ENCODE assay signal across 8 cellular contexts in the genomic region with DNA sequence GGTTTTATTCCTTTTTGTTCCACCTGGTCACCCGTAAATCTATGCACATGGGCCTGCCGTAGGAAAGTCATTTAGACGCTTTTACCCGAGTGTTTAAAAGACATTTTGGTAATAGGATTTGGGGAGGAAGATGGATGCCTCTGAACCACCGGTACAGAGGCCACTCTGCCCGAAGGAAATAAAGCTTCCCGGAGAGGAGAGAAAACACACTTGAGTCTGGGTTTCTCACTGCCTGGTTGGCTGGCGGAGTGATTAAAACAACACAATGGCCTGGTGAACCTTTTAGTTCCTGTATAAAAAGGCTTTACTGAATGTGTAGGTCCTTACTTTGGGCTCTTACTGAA. TPM values are rescaled to one million over a fixed set of nuclear protein-coding genes. Genes with fewer than 3 reads are reported as not detected.
DNase-seq lines count a peak whose midpoint lies in the region; ATAC-seq and TF ChIP-seq lines count a peak whose summit lies in the region.

No MANE protein-coding gene starts in this region.

- no peaks in the 10 kb centered on the region for H3K36me3 Mint-ChIP-seq in activated T-cell treated with anti-CD3 and anti-CD28 coated beads, Interleukin-2, amount 50 U/mL, for 4 hours (ENCODE audit: insufficient read depth)

- peak overlapping the region; percentile 95 for H3K4me3 Mint-ChIP-seq in activated T-cell treated with anti-CD3 and anti-CD28 coated beads, Interleukin-2, amount 50 U/mL, for 4 hours

- TF ChIP-seq POLR2A in sigmoid colon (IDR thresholded peaks at IDR 0.05), result no peak

- H3K27me3 ChIP-seq in heart right ventricle, result no peaks in the 10 kb centered on the region
- no peaks in the 10 kb centered on the region for H3K27me3 ChIP-seq in sigmoid colon

- H3K27ac ChIP-seq in heart right ventricle (peak overlapping the region; percentile 75 to 95 (median 92)), sigmoid colon (peak overlapping the region; percentile 86 to 96 (median 91))

- H3K4me1 ChIP-seq in heart right ventricle (peaks cover 0 to 21% (median 14%) of the 10 kb centered on the region in 9 donors), sigmoid colon (peaks cover 0 to 16% (median 9%) of the 10 kb centered on the region in 4 donors)

- H3K36me3 ChIP-seq in heart right ventricle (no peaks in the 10 kb centered on the region), sigmoid colon (no peaks in the 10 kb centered on the region)

- WGBS in heart right ventricle, 2 donors, result 6 to 7% methylated on average over 8 of the region's 8 CpGs
- 3 to 6% methylated on average over 8 of the region's 8 CpGs for WGBS in sigmoid colon, 2 donors

- no peaks in the 10 kb centered on the region for H3K9me3 ChIP-seq in heart right ventricle
- H3K9me3 ChIP-seq in sigmoid colon, result no peaks in the 10 kb centered on the region

- TF ChIP-seq EP300 in sigmoid colon (IDR thresholded peaks at IDR 0.05), result no peak

- TF ChIP-seq CTCF in heart right ventricle (IDR thresholded peaks at IDR 0.05), result no peak
- no peak for TF ChIP-seq CTCF in sigmoid colon (IDR thresholded peaks at IDR 0.05)

- H3K9me3 Mint-ChIP-seq in activated T-cell treated with anti-CD3 and anti-CD28 coated beads, Interleukin-2, amount 50 U/mL, for 4 hours, result no peaks in the 10 kb centered on the region

- no peaks in the 10 kb centered on the region for H3K27me3 Mint-ChIP-seq in activated T-cell treated with anti-CD3 and anti-CD28 coated beads, Interleukin-2, amount 50 U/mL, for 4 hours (ENCODE audit: low read depth)

- H3K4me1 Mint-ChIP-seq in activated T-cell treated with anti-CD3 and anti-CD28 coated beads, Interleukin-2, amount 50 U/mL, for 4 hours (ENCODE audit: low read depth), result peaks cover 14% of the 10 kb centered on the region

- peak; percentile 2 for DNase-seq in COR-L47 (lab: John Stamatoyannopoulos, UW)
- peak; percentile 19 for DNase-seq in NCI-H128 (lab: John Stamatoyannopoulos, UW; ENCODE audit: unreplicated experiment)
- DNase-seq in activated T-cell treated with anti-CD3 and anti-CD28 coated beads, Interleukin-2, amount 50 U/mL, for 4 hours, result peak; percentile 5
- DNase-seq in heart right ventricle, result peak in 1 of 2 donors; percentile 14
- no peak for DNase-seq in sigmoid colon
- DNase-seq in stimulated activated naive CD4-positive, alpha-beta T cell treated with Interleukin-2 at 50 U/mL for 16 hours (lab: John Stamatoyannopoulos, UW), result no peak

- intact Hi-C loops in heart right ventricle (cut with DNase I) (loop anchor here in 5 of 10 donors (2.0 to 10.0 kb wide), 5 partner anchors 65 to 295 kb away; partner anchors contain the start of gene ARHGAP21 (in 3 of the 5)), sigmoid colon (cut with DNase I) (loop anchor here (2.0 to 10.0 kb wide), 5 partner anchors 65 to 1922 kb away; partner anchors contain the start of genes MSRB2, OTUD1 and PRTFDC1)

- H3K4me3 ChIP-seq in heart right ventricle (peak overlapping the region; percentile 61 to 83 (median 70)), sigmoid colon (peak overlapping the region; percentile 54 to 70 (median 68))

- ATAC-seq in GM21447 (IDR thresholded peaks at IDR 0.05; ENCODE audit: unreplicated experiment) (peak; percentile 3), heart right ventricle (peak in 2 of 8 donors; percentile 3 to 6), GM21423 (IDR thresholded peaks at IDR 0.05; ENCODE audit: unreplicated experiment) (no peak)
- ATAC-seq in activated T-cell treated with anti-CD3 and anti-CD28 coated beads, Interleukin-2, amount 50 U/mL, for 4 hours, result no peak

RNA-seq across cellular contexts. Expression of gene THNSL1, which starts 0.8 kb away (rescaled TPM):
- 1 to 10 TPM; 3.4 to 4.8 (median 4.0) TPM for total RNA-seq in activated T-cell treated with anti-CD3 and anti-CD28 coated beads, Interleukin-2, amount 50 U/mL, for 4 hours
- total RNA-seq in heart right ventricle, result 1 to 10 TPM; 4.0 to 6.8 (median 5.1) TPM
- 1 to 10 TPM; 1.4 to 2.6 TPM for polyA plus RNA-seq in heart right ventricle
- total RNA-seq in sigmoid colon, result 1 to 10 TPM in 1 of 4 donors, under 1 TPM in 3; 0.36 to 1.9 (median 0.77) TPM
- polyA plus RNA-seq in sigmoid colon, result 1 to 10 TPM; 1.2 to 2.1 (median 1.2) TPM

RNA-seq across cellular contexts. Expression of gene ENKUR, which starts 1.3 kb away (rescaled TPM):
- total RNA-seq in activated T-cell treated with anti-CD3 and anti-CD28 coated beads, Interleukin-2, amount 50 U/mL, for 4 hours, result not detected
- total RNA-seq in heart right ventricle, result not detected
- polyA plus RNA-seq in heart right ventricle, result under 1 TPM in 1 of 2 donors, not detected in 1; 0.10 TPM
- total RNA-seq in sigmoid colon, result not detected
- under 1 TPM in 2 of 3 donors, not detected in 1; under 0.01 to 0.60 TPM for polyA plus RNA-seq in sigmoid colon

Comparison
In these comparisons a context has a peak if more than half of its experiments do, and no peak if none do; other contexts are left out.
1. DNase-seq: peak in COR-L47 (single experiment), NCI-H128 (single experiment) and activated T-cell treated with anti-CD3 and anti-CD28 coated beads, Interleukin-2, amount 50 U/mL, for 4 hours (single experiment); none in sigmoid colon (single experiment) and stimulated activated naive CD4-positive, alpha-beta T cell treated with Interleukin-2 at 50 U/mL for 16 hours (single experiment).